In the genomic region with DNA sequence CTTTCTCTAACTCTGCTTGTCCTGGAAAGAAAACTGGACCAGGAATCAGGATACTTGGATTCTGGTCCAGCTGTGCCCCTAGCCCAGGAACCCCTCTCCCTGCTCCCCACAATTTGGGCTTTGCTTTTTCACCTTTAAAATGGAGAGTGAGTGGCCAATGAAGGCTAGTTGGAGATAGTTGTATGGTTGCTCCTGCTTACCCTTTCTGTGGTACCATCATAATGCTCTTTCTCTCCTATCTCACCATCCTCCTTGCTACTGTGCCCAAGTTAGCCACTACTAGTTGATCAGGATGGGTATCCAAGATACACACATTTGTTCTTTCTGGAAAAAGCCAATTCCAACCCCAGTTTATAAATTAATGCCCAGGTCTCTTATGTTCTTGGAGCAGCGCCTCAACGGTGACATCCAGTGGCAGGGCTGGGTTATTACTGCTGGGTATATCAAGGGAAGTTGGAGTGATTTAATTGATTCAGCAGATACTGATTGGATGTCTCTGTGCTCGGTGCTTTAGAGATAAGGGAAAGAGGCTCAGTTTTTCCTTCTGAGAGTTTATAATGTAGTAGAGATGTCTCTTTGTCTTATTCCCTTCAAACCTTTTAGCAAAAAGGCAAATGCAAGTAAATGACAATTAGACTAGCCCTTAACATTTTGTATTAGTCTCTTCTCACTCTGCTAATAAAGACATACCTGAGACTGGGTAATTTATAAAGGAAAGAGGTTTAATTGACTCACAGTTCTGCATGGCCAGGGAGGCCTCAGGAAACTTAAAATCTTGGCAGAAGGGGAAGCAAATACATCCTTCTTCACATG, we compare ENCODE assay signal across 8 cellular contexts. TPM values are rescaled to one million over a fixed set of nuclear protein-coding genes. Genes with fewer than 3 reads are reported as not detected.
DNase-seq lines count a peak whose midpoint lies in the region; ATAC-seq and TF ChIP-seq lines count a peak whose summit lies in the region.

No MANE protein-coding gene starts in this region.

- H3K4me1 Mint-ChIP-seq in IgD-negative memory B cell, result peaks cover 18 to 20% (median 19%) of the 10 kb centered on the region in 3 donors

- H3K27ac ChIP-seq in SU-DHL-6 (ENCODE audit: low read depth, low read length), result no peak overlapping the region
- H3K27ac ChIP-seq in heart right ventricle, result peak overlapping the region in 1 of 10 donors; percentile 9

- no peaks in the 10 kb centered on the region for H3K9me3 Mint-ChIP-seq in IgD-negative memory B cell

- peaks cover 4% of the 10 kb centered on the region for H4K20me1 ChIP-seq in SU-DHL-6 (ENCODE audit: low read depth, low read length)

- H3K27me3 ChIP-seq in SU-DHL-6 (ENCODE audit: low read length) (no peaks in the 10 kb centered on the region), heart right ventricle (no peaks in the 10 kb centered on the region)

- peaks cover 5% of the 10 kb centered on the region for H3K36me3 Mint-ChIP-seq in IgD-negative memory B cell

- no peak overlapping the region for H3K9ac ChIP-seq in SU-DHL-6 (ENCODE audit: low read length)

- no peak overlapping the region for H3K4me3 Mint-ChIP-seq in IgD-negative memory B cell

- no peak for DNase-seq in AG04449 (ENCODE audit: low read depth, low spot score)
- peak; percentile 32 for DNase-seq in activated naive CD8-positive, alpha-beta T cell treated with anti-CD3 and anti-CD28 coated beads, Interleukin-2, amount 50 U/mL, for 16 hours (ENCODE audit: low read depth, low spot score)
- DNase-seq in heart right ventricle, result peak; percentile 36 to 60
- DNase-seq in retinal pigment epithelial cell (ENCODE audit: low read depth), result no peak

- TF ChIP-seq CTCF in AG04449 (IDR thresholded peaks at IDR 0.05; ENCODE audit: insufficient read depth, low read length, missing control alignments) (peak; percentile 77), SU-DHL-6 (IDR thresholded peaks at IDR 0.05; ENCODE audit: insufficient read depth, low read length, poor library complexity, severe bottlenecking) (peak; percentile 74), heart right ventricle (IDR thresholded peaks at IDR 0.05) (peak; percentile 81 to 92 (median 90)), retinal pigment epithelial cell (conservative IDR thresholded peaks at IDR 0.05; ENCODE audit: low read depth, low read length) (peak; percentile 96)

- CTCF ChIA-PET in AG04449 (lab: Yijun Ruan, JAX), result interaction anchor here (0.8 to 10.2 kb wide), 6 partner anchors 10 to 163 kb away, joined by 3 to 103 read pairs (median 5); no protein-coding TSS in a partner anchor

- no peak overlapping the region for H3K4me2 ChIP-seq in SU-DHL-6 (ENCODE audit: low read depth, low read length, poor library complexity, severe bottlenecking)

- 24 to 30% methylated on average over 3 of the region's 3 CpGs for WGBS in heart right ventricle, 2 donors

- H3K4me3 ChIP-seq in AG04449 (ENCODE audit: low read depth, low read length) (no peak overlapping the region), SU-DHL-6 (ENCODE audit: insufficient read depth, low read length, poor library complexity, severe bottlenecking) (no peak overlapping the region), heart right ventricle (no peak overlapping the region), retinal pigment epithelial cell (ENCODE audit: low read length) (no peak overlapping the region)

- no peaks in the 10 kb centered on the region for H3K9me3 ChIP-seq in SU-DHL-6 (ENCODE audit: insufficient read depth, low read length)
- H3K9me3 ChIP-seq in heart right ventricle, result no peaks in the 10 kb centered on the region

- peaks cover 0 to 17% (median 4%) of the 10 kb centered on the region in 9 donors for H3K4me1 ChIP-seq in heart right ventricle

- H3K27ac Mint-ChIP-seq in IgD-negative memory B cell, result peak overlapping the region in 2 of 3 donors; percentile 32 to 34

- no peaks in the 10 kb centered on the region for H3K9me2 ChIP-seq in SU-DHL-6 (replicated peaks; ENCODE audit: insufficient read depth, low read length)

- H3F3A ChIP-seq in SU-DHL-6 (ENCODE audit: insufficient read depth), result peaks cover 19% of the 10 kb centered on the region; the same call in 1 of the 2 replicates

- no peaks in the 10 kb centered on the region for H3K27me3 Mint-ChIP-seq in IgD-negative memory B cell

- ATAC-seq in GM18517 (IDR thresholded peaks at IDR 0.05; ENCODE audit: unreplicated experiment) (peak; percentile 73), heart right ventricle (peak; percentile 33 to 74 (median 62)), GM18873 (IDR thresholded peaks at IDR 0.05; ENCODE audit: low FRiP score, unreplicated experiment) (no peak)

- POLR2A ChIA-PET in AG04449 (lab: Yijun Ruan, JAX), result no interaction called here

- H3K79me2 ChIP-seq in SU-DHL-6 (ENCODE audit: insufficient read depth, low read length), result no peaks in the 10 kb centered on the region; the same call in 1 of the 2 replicates

- H2AFZ ChIP-seq in SU-DHL-6 (ENCODE audit: low read depth, low read length, severe bottlenecking), result no peak overlapping the region

- intact Hi-C loops in heart right ventricle (cut with DNase I), result loop anchor here (1.0 to 5.0 kb wide), 5 partner anchors 157 to 162 kb away; no protein-coding TSS in a partner anchor

- peaks cover 49% of the 10 kb centered on the region for H3K36me3 ChIP-seq in SU-DHL-6 (ENCODE audit: low read length)
- peaks cover 0 to 100% (median 71%) of the 10 kb centered on the region in 9 donors for H3K36me3 ChIP-seq in heart right ventricle

RNA-seq across cellular contexts. Expression of a gene that starts 38.5 kb away (rescaled TPM):
- polyA plus RNA-seq in IgD-negative memory B cell, result 0.90 TPM
- total RNA-seq in heart right ventricle, result 10 to 100 TPM; 13.9 to 31.5 (median 21.5) TPM
- polyA plus RNA-seq in heart right ventricle, result 10 to 100 TPM in 1 of 2 donors, 1 to 10 TPM in 1; 4.8 to 17.6 TPM

RNA-seq across cellular contexts. Expression of a gene that starts 46.6 kb away (rescaled TPM):
- polyA plus RNA-seq in IgD-negative memory B cell (143 TPM), heart right ventricle (10 to 100 TPM; 22.2 to 24.4 TPM)
- 10 to 100 TPM; 20.9 to 29.8 (median 21.9) TPM for total RNA-seq in heart right ventricle

RNA-seq across cellular contexts. Expression of a gene that starts 56.7 kb away (rescaled TPM):
- polyA plus RNA-seq in IgD-negative memory B cell, result 24.9 TPM
- 100 to 1,000 TPM; 138 to 197 (median 170) TPM for total RNA-seq in heart right ventricle
- polyA plus RNA-seq in heart right ventricle, result 10 to 100 TPM; 26.4 to 30.4 TPM

Comparison
In these comparisons a context has a peak if more than half of its experiments do, and no peak if none do; other contexts are left out.
1. DNase-seq: peak in activated naive CD8-positive, alpha-beta T cell treated with anti-CD3 and anti-CD28 coated beads, Interleukin-2, amount 50 U/mL, for 16 hours (single experiment) and heart right ventricle (2 of 2); none in AG04449 (single experiment) and retinal pigment epithelial cell (single experiment).
2. Peak in every context shown above with its lines, with median percentiles within 50 percentile points of each other: CTCF ChIP-seq.